8 cellular contexts compared by ENCODE assay signal in genomic region chr6:80003841-80004198, GRCh38. TPM values are rescaled to one million over a fixed set of nuclear protein-coding genes. Genes with fewer than 3 reads are reported as not detected.
DNase-seq lines count a peak whose midpoint lies in the region; ATAC-seq and TF ChIP-seq lines count a peak whose summit lies in the region.

No MANE protein-coding gene starts in this region.

- peaks cover 21% of the 10 kb centered on the region for H3K4me1 ChIP-seq in ACC112 (ENCODE audit: control insufficient read depth, insufficient read depth, low read length, unreplicated experiment)
- H3K4me1 ChIP-seq in right lobe of liver: no peaks in the 10 kb centered on the region

- H3K9me3 ChIP-seq in SK-N-MC (ENCODE audit: low read depth, low read length): no peaks in the 10 kb centered on the region
- H3K9me3 ChIP-seq in right lobe of liver: no peaks in the 10 kb centered on the region

- intact Hi-C loops in right lobe of liver (cut with DNase I): no loop called here

- H3K4me1 Mint-ChIP-seq in central memory CD8-positive, alpha-beta T cell: peaks cover 14% of the 10 kb centered on the region

- TF ChIP-seq POLR2A in right lobe of liver (IDR thresholded peaks at IDR 0.05): no peak

- no peak for TF ChIP-seq CTCF in right lobe of liver (IDR thresholded peaks at IDR 0.05)

- peak overlapping the region; percentile 83 for H3K9ac ChIP-seq in SK-N-MC (ENCODE audit: insufficient read length)

- WGBS in right lobe of liver (ENCODE audit: insufficient coverage, low coverage, low lambda C conversion rate, missing lambda C conversion rate): 1% methylated on average over 15 of the region's 15 CpGs

- H3K9me3 Mint-ChIP-seq in central memory CD8-positive, alpha-beta T cell: no peaks in the 10 kb centered on the region

- peaks cover 30% of the 10 kb centered on the region for H3K79me2 ChIP-seq in ACC112 (ENCODE audit: control insufficient read depth, insufficient read depth, low read length, unreplicated experiment)

- peaks cover 5% of the 10 kb centered on the region; the same call in 1 of the 2 replicates for H3K36me3 ChIP-seq in ACC112 (ENCODE audit: insufficient read depth, low read length)
- peaks cover 28% of the 10 kb centered on the region for H3K36me3 ChIP-seq in SK-N-MC (ENCODE audit: insufficient read depth, low read length)
- no peaks in the 10 kb centered on the region for H3K36me3 ChIP-seq in right lobe of liver

- DNase-seq in SK-N-MC (ENCODE audit: low read depth, low spot score) (no peak), right lobe of liver (peak in 2 of 3 donors; percentile 17 to 46), substantia nigra (lab: John Stamatoyannopoulos, UW) (peak in 16 of 49 donors; percentile 17 to 68 (median 39))
- DNase-seq in central memory CD8-positive, alpha-beta T cell (ENCODE audit: low spot score in 2 of 2): peak; percentile 36 to 40

- peak overlapping the region; percentile 93 for H2AFZ ChIP-seq in ACC112 (ENCODE audit: low read length, unreplicated experiment)

- peak overlapping the region; percentile 86 for H3K4me3 ChIP-seq in ACC112 (ENCODE audit: low read depth, low read length)
- peak overlapping the region; percentile 90 for H3K4me3 ChIP-seq in SK-N-MC
- H3K4me3 ChIP-seq in right lobe of liver: peak overlapping the region; percentile 49 to 72 (median 63)

- peak overlapping the region; percentile 98 for H3K27ac Mint-ChIP-seq in central memory CD8-positive, alpha-beta T cell (ENCODE audit: low read depth)

- peaks cover 2% of the 10 kb centered on the region; the same call in 1 of the 2 replicates for H3K27me3 ChIP-seq in ACC112 (ENCODE audit: insufficient read depth, low read length)
- no peaks in the 10 kb centered on the region for H3K27me3 ChIP-seq in right lobe of liver

- peaks cover 7% of the 10 kb centered on the region for H3K36me3 Mint-ChIP-seq in central memory CD8-positive, alpha-beta T cell (ENCODE audit: insufficient read depth)

- H3K4me3 Mint-ChIP-seq in central memory CD8-positive, alpha-beta T cell: peak overlapping the region; percentile 91

- H3K27me3 Mint-ChIP-seq in central memory CD8-positive, alpha-beta T cell: no peaks in the 10 kb centered on the region

- H3K27ac ChIP-seq in ACC112 (ENCODE audit: low read depth, low read length): peak overlapping the region; percentile 81
- H3K27ac ChIP-seq in SK-N-MC: peak overlapping the region; percentile 91
- peak overlapping the region; percentile 52 to 79 (median 52) for H3K27ac ChIP-seq in right lobe of liver
- H3K27ac ChIP-seq in substantia nigra (ENCODE audit: low read depth, low read length, poor library complexity, severe bottlenecking): peak overlapping the region; percentile 86

- ATAC-seq in GM18517 (IDR thresholded peaks at IDR 0.05; ENCODE audit: unreplicated experiment): peak; percentile 19
- ATAC-seq in HG03460 (IDR thresholded peaks at IDR 0.05; ENCODE audit: unreplicated experiment): peak; percentile 16
- ATAC-seq in central memory CD8-positive, alpha-beta T cell (replicated peaks; ENCODE audit: extremely low read depth, poor library complexity, severe bottlenecking): peak; percentile 48
- ATAC-seq in right lobe of liver: no peak
- ATAC-seq in HG02763 (IDR thresholded peaks at IDR 0.05; ENCODE audit: unreplicated experiment): no peak

RNA-seq across cellular contexts. Expression of gene TTK, which starts 0.6 kb away (rescaled TPM):
- 1 to 10 TPM in 2 of 6 experiments, under 1 TPM in 4; 0.22 to 2.5 (median 0.54) TPM for total RNA-seq in right lobe of liver

RNA-seq across cellular contexts. Expression of gene ELOVL4, which starts 56.5 kb away (rescaled TPM):
- total RNA-seq in right lobe of liver: under 1 TPM in 2 of 6 experiments, not detected in 4; 0.07 TPM

Comparison
In these comparisons a context has a peak if more than half of its experiments do, and no peak if none do; other contexts are left out.
1. ATAC-seq: peak in GM18517 (single experiment), HG03460 (single experiment) and central memory CD8-positive, alpha-beta T cell (single experiment); none in right lobe of liver (0 of 4) and HG02763 (single experiment).
2. Peak in every context shown above with its lines, with median percentiles within 50 percentile points of each other: H3K27ac ChIP-seq and H3K4me3 ChIP-seq.